1 cellular context compared by ENCODE assay signal in the genomic region with DNA sequence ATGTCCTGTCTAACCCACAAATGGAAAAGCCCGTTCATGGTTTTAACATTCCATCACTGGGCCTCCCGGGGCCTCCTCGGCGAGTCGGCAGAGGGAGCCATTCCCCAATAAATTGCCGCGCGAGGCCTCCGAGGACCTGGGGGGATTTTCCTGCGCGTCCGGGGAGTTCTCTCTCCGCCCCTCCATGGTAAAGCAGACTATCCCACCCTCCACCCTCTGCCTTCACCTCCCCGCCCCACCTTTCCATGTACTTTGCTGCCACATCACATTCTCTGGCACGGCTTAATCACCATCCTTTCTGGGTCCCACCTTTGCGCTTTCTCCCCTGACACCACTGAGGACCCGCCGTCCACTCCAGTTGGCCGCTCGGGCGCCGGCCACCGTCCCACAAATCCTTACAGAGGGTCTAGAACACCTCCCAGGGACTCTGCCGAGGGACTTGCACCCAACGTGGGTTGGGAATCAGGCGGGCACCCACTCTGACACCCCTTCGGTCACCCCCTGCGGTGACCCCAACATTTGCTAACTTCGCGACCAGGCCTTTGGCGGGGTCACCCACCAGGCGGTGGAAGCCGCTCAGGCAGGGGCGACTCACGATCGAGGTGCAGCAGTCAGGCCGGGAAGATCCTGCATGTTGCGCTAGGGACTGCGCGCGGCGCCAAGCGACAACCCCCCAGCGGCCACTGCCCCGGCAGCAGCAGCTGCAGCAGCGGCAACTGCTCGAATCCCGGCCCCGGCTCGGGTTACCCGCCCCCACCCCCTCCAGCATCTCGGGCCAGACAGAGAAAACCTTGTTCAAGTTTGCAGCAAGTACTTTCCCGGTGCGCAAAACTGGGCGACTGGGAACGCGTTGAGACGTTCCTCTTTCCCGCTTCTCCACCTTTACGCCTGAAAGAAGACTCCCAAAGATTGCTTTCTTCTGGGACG.
TF ChIP-seq lines count a peak whose summit lies in the region.

MEGF10 (plus strand) TSS at position 778 of the 927 bp plus-strand sequence. CDS start 40,513 bp downstream, outside the sequence.

TF ChIP-seq in HEK293, 187 proteins besides CTCF, POLR2A, EP300 and RAD21 (continued from another document):
- TF ChIP-seq, protein P1, sequence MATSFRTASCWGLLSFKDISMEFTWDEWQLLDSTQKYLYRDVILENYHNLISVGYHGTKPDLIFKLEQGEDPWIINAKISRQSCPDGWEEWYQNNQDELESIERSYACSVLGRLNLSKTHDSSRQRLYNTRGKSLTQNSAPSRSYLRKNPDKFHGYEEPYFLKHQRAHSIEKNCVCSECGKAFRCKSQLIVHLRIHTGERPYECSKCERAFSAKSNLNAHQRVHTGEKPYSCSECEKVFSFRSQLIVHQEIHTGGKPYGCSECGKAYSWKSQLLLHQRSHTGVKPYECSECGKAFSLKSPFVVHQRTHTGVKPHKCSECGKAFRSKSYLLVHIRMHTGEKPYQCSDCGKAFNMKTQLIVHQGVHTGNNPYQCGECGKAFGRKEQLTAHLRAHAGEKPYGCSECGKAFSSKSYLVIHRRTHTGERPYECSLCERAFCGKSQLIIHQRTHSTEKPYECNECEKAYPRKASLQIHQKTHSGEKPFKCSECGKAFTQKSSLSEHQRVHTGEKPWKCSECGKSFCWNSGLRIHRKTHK (tag by site-specific recombination; IDR thresholded peaks at IDR 0.05) = no peak
- no peak for TF ChIP-seq MEIS1 (CRISPR knock-in tag; IDR thresholded peaks at IDR 0.05; ENCODE audit: borderline replicate concordance)
- TF ChIP-seq ZNF645 (tag by site-specific recombination; IDR thresholded peaks at IDR 0.05) = no peak
- TF ChIP-seq ZNF623 (tag by site-specific recombination; IDR thresholded peaks at IDR 0.05) = no peak
- TF ChIP-seq WT1 (tag by site-specific recombination; IDR thresholded peaks at IDR 0.05) = no peak
- TF ChIP-seq, protein P2, sequence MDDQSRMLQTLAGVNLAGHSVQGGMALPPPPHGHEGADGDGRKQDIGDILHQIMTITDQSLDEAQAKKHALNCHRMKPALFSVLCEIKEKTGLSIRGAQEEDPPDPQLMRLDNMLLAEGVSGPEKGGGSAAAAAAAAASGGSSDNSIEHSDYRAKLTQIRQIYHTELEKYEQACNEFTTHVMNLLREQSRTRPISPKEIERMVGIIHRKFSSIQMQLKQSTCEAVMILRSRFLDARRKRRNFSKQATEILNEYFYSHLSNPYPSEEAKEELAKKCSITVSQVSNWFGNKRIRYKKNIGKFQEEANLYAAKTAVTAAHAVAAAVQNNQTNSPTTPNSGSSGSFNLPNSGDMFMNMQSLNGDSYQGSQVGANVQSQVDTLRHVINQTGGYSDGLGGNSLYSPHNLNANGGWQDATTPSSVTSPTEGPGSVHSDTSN (CRISPR knock-in tag; IDR thresholded peaks at IDR 0.05) = no peak
- TF ChIP-seq ZNF416 (tag by site-specific recombination; IDR thresholded peaks at IDR 0.05) = no peak
- TF ChIP-seq ZNF423 (tag by site-specific recombination; IDR thresholded peaks at IDR 0.05) = peak; percentile 53; the same call in 1 of the 2 replicates
- TF ChIP-seq ZNF830 (tag by site-specific recombination; IDR thresholded peaks at IDR 0.05; ENCODE audit: low read depth) = no peak
- TF ChIP-seq, protein P3, sequence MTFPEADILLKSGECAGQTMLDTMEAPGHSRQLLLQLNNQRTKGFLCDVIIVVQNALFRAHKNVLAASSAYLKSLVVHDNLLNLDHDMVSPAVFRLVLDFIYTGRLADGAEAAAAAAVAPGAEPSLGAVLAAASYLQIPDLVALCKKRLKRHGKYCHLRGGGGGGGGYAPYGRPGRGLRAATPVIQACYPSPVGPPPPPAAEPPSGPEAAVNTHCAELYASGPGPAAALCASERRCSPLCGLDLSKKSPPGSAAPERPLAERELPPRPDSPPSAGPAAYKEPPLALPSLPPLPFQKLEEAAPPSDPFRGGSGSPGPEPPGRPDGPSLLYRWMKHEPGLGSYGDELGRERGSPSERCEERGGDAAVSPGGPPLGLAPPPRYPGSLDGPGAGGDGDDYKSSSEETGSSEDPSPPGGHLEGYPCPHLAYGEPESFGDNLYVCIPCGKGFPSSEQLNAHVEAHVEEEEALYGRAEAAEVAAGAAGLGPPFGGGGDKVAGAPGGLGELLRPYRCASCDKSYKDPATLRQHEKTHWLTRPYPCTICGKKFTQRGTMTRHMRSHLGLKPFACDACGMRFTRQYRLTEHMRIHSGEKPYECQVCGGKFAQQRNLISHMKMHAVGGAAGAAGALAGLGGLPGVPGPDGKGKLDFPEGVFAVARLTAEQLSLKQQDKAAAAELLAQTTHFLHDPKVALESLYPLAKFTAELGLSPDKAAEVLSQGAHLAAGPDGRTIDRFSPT (tag by site-specific recombination; IDR thresholded peaks at IDR 0.05) = no peak
- TF ChIP-seq, protein P4, sequence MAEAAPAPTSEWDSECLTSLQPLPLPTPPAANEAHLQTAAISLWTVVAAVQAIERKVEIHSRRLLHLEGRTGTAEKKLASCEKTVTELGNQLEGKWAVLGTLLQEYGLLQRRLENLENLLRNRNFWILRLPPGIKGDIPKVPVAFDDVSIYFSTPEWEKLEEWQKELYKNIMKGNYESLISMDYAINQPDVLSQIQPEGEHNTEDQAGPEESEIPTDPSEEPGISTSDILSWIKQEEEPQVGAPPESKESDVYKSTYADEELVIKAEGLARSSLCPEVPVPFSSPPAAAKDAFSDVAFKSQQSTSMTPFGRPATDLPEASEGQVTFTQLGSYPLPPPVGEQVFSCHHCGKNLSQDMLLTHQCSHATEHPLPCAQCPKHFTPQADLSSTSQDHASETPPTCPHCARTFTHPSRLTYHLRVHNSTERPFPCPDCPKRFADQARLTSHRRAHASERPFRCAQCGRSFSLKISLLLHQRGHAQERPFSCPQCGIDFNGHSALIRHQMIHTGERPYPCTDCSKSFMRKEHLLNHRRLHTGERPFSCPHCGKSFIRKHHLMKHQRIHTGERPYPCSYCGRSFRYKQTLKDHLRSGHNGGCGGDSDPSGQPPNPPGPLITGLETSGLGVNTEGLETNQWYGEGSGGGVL (tag by site-specific recombination; IDR thresholded peaks at IDR 0.05) = peak; percentile 46
- no peak for TF ChIP-seq ZNF621 (tag by site-specific recombination; IDR thresholded peaks at IDR 0.05)
- TF ChIP-seq KLF7 (tag by site-specific recombination; IDR thresholded peaks at IDR 0.05; ENCODE audit: borderline replicate concordance) = no peak
- peak; percentile 28; the same call in 1 of the 2 replicates for TF ChIP-seq SP3 (tag by site-specific recombination; IDR thresholded peaks at IDR 0.05)
- TF ChIP-seq ZNF362 (tag by site-specific recombination; IDR thresholded peaks at IDR 0.05) = no peak
- peak; percentile 51; the same call in 1 of the 2 replicates for TF ChIP-seq ZSCAN23 (tag by site-specific recombination; IDR thresholded peaks at IDR 0.05)
